23 cellular contexts compared by ENCODE assay signal in the genomic region with DNA sequence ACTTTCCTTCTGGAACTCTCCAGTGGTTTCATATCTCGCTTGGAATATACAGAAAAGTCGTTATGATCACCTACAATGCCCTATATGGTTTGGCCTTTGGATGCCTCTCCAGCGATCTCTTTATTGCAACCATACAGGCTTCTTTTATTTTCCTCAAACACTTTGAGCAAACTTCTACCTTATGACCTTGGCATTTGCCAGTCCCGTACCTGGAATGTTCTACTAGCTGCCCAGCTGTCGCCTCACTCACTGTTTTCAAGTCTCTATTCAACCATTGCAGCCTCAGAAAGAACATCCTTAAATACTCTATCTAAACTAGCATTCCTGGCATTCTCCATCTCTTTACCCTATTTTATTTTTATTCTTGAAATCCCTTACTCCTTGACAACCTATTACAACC.
"Had no signal": no experiment of that assay in that cellular context is flagged by ENCODE, and none has a peak within 500 bp of the region (broad histone marks: within the 10 kb centered on the region; RNA-seq: fewer than 3 reads in every experiment).

No MANE protein-coding gene starts in this region.

- H3K9ac ChIP-seq: SK-N-SH had no signal

- H3K27ac ChIP-seq: SJSA1 had no signal

- H3K9me3 ChIP-seq: MG63, SJSA1, SK-N-SH had no signal

- H3K4me3 ChIP-seq: MG63, SJSA1 had no signal

- H3K36me3 ChIP-seq: MG63, SJSA1 had no signal

- DNase-seq: IMR-90, Karpas-422, KG1, MG63, NCI-H1092, NCI-H1105 treated with DMSO at 0.1 percent for 48 hours, NCI-H1417 treated with DMSO at 0.1 percent for 48 hours, NCI-H146, NCI-H1694 treated with DMSO at 0.1 percent for 48 hours, NCI-H1930, NCI-H2081, NCI-H2107, NCI-H226, NCI-H446, NCI-H510A, NCI-H524 treated with DMSO at 0.1 percent for 48 hours, NCI-H69, NCI-H774, Right ventricle myocardium superior, RPMI8226, SIG-M5, SK-N-SH had no signal

- H3K27me3 ChIP-seq: MG63, SJSA1 had no signal
